Comparison of ENCODE assay signal across 27 cellular contexts in the genomic region with DNA sequence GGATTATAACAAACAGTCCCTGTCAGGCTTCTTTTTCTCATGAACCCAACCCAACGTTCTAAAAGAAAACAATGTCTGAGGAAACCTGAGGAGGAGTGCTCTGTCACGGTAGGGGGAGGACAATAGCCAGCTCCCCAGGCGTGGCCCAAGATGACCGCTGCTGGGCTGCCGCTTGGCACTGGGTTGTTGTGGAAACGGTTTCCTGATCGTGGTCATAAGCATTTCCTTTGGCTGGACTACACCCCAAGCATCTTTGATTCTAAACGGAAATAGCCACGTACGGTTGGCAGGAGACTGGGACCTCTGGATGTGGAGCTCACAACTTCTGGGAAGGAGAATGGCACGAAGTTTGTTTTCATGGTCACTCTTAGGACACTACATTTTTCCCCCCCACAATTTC. TPM values are rescaled to one million over a fixed set of nuclear protein-coding genes. Genes with fewer than 3 reads are reported as not detected.
DNase-seq lines count a peak whose midpoint lies in the region; ATAC-seq and TF ChIP-seq lines count a peak whose summit lies in the region.
"Had no signal": no experiment of that assay in that cellular context is flagged by ENCODE, and none has a peak within 500 bp of the region (broad histone marks: within the 10 kb centered on the region; RNA-seq: fewer than 3 reads in every experiment).

No MANE protein-coding gene starts in this region.

- H3K4me1 ChIP-seq in heart left ventricle: peaks cover 0 to 16% (median 4%) of the 10 kb centered on the region in 12 donors
- no peaks in the 10 kb centered on the region for H3K4me1 ChIP-seq in gastroesophageal sphincter
- no peaks in the 10 kb centered on the region for H3K4me1 ChIP-seq in aorta (ENCODE audit: control insufficient read depth in 1 of 2, insufficient read depth in 2 of 2, low read length in 2 of 2)
- no peaks in the 10 kb centered on the region for H3K4me1 ChIP-seq in testis
- H3K4me1 ChIP-seq: prostate gland, SJSA1, tibial nerve had no signal

- TF ChIP-seq CTCF in heart left ventricle (IDR thresholded peaks at IDR 0.05) (no peak), gastroesophageal sphincter (IDR thresholded peaks at IDR 0.05) (no peak), testis (IDR thresholded peaks at IDR 0.05) (no peak)

- intact Hi-C loops in heart left ventricle (cut with DNase I): no loop called here
- intact Hi-C loops in Right ventricle myocardium inferior (cut with DNase I): no loop called here
- intact Hi-C loops in aorta (cut with DNase I): no loop called here
- intact Hi-C loops in testis (cut with DNase I; ENCODE audit: low total_unique reads): no loop called here

- H3K27me3 ChIP-seq in heart left ventricle (no peaks in the 10 kb centered on the region), gastroesophageal sphincter (peaks cover 6% of the 10 kb centered on the region), aorta (ENCODE audit: control insufficient read depth in 1 of 2, insufficient read depth in 2 of 2, low read length in 1 of 2) (no peaks in the 10 kb centered on the region), testis (no peaks in the 10 kb centered on the region)
- H3K27me3 ChIP-seq: Peyer's patch, SJSA1, tibial nerve had no signal

- H3K36me3 ChIP-seq in heart left ventricle (no peaks in the 10 kb centered on the region), gastroesophageal sphincter (no peaks in the 10 kb centered on the region), aorta (ENCODE audit: control insufficient read depth in 1 of 2, insufficient read depth in 2 of 2, low read length in 1 of 2) (no peaks in the 10 kb centered on the region), testis (ENCODE audit: low read depth, missing control alignments) (no peaks in the 10 kb centered on the region)
- H3K36me3 ChIP-seq: neutrophil, Peyer's patch, prostate gland, SJSA1, tibial nerve had no signal

- H3K9me3 ChIP-seq in heart left ventricle: no peaks in the 10 kb centered on the region
- H3K9me3 ChIP-seq in gastroesophageal sphincter: no peaks in the 10 kb centered on the region
- H3K9me3 ChIP-seq in aorta (ENCODE audit: control insufficient read depth, low read length): no peaks in the 10 kb centered on the region
- no peaks in the 10 kb centered on the region for H3K9me3 ChIP-seq in testis
- H3K9me3 ChIP-seq: A549, neutrophil, Peyer's patch, prostate gland, SJSA1, tibial nerve had no signal

- TF ChIP-seq EP300 in gastroesophageal sphincter (IDR thresholded peaks at IDR 0.05): no peak

- 54 to 62% (median 55%) methylated on average over 11 of the region's 11 CpGs for WGBS in heart left ventricle, 4 donors
- WGBS in gastroesophageal sphincter (ENCODE audit: low coverage in 1 of 2), 2 donors: 86 to 97% methylated on average over 2 to 4 of the region's 11 CpGs
- WGBS in aorta, 2 donors: 54 to 68% methylated on average over 11 of the region's 11 CpGs
- WGBS in testis, 2 donors: 77 to 85% methylated on average over 11 of the region's 11 CpGs

- H3K4me3 ChIP-seq in heart left ventricle (no peak overlapping the region), gastroesophageal sphincter (no peak overlapping the region), aorta (ENCODE audit: low read length in 2 of 2) (no peak overlapping the region), testis (no peak overlapping the region)
- H3K4me3 ChIP-seq: A549, Peyer's patch, prostate gland, SJSA1, tibial nerve had no signal

- ATAC-seq in heart left ventricle (peak in 3 of 4 donors; percentile 74 to 87 (median 81)), Right ventricle myocardium inferior (no peak), gastroesophageal sphincter (peak; percentile 76), aorta (ENCODE audit: low FRiP score) (no peak)
- ATAC-seq: A549; activated CD8-positive, alpha-beta memory T cell treated with anti-CD3 and anti-CD28 coated beads, Interleukin-2, amount 10 ng/mL, durations not matched to agents 7 days and 5 days had no signal

- TF ChIP-seq POLR2A in heart left ventricle (IDR thresholded peaks at IDR 0.05): no peak
- no peak for TF ChIP-seq POLR2A in gastroesophageal sphincter (IDR thresholded peaks at IDR 0.05)
- TF ChIP-seq POLR2A in testis (IDR thresholded peaks at IDR 0.05): no peak

- peak overlapping the region in 6 of 12 donors; percentile 20 to 45 (median 34) for H3K27ac ChIP-seq in heart left ventricle
- no peak overlapping the region for H3K27ac ChIP-seq in gastroesophageal sphincter
- no peak overlapping the region for H3K27ac ChIP-seq in aorta (ENCODE audit: low read depth in 1 of 2, low read length in 2 of 2)
- no peak overlapping the region for H3K27ac ChIP-seq in testis
- H3K27ac ChIP-seq: A549, neutrophil, Peyer's patch, prostate gland, SJSA1, tibial nerve had no signal

- DNase-seq in heart left ventricle (peak in 3 of 5 donors; percentile 41 to 57 (median 48)), Right ventricle myocardium inferior (ENCODE audit: missing footprints) (no peak), lung microvascular endothelial cell (ENCODE audit: low read depth in 2 of 2) (peak; percentile 61 to 93), aorta (peak; percentile 70 to 72), islet precursor cell (no peak), testis (no peak), COR-L47 (lab: John Stamatoyannopoulos, UW) (no peak)
- DNase-seq: activated CD4-positive, CD25-positive, alpha-beta regulatory T cell; activated CD8-positive, alpha-beta memory T cell treated with anti-CD3 and anti-CD28 coated beads, Interleukin-2, amount 10 ng/mL, durations not matched to agents 7 days and 5 days; activated naive CD4-positive, alpha-beta T cell treated with anti-CD3 and anti-CD28 coated beads, Interleukin-2, amount 50 U/mL, for 16 hours; CD8-positive, alpha-beta memory T cell; central memory CD4-positive, alpha-beta T cell; glutamatergic neuron; GOT3; IMR-90; mesendoderm; NCI-H1048; NCI-H1930; NCI-H524 treated with DMSO at 0.1 percent for 48 hours had no signal

RNA-seq across cellular contexts. Expression of gene DMBT1, which starts 30.4 kb away (rescaled TPM):
- total RNA-seq in heart left ventricle (under 1 TPM in 4 of 9 donors, not detected in 5; 0.04 to 0.49 (median 0.10) TPM), Right ventricle myocardium inferior (not detected), gastroesophageal sphincter (1 to 10 TPM in 1 of 4 donors, under 1 TPM in 1, not detected in 2; 0.08 to 2.8 TPM), lung microvascular endothelial cell (not detected in 2 replicates), aorta (under 1 TPM; 0.10 to 0.12 TPM), testis (1 to 10 TPM in 1 of 2 donors, under 1 TPM in 1; 0.87 to 1.2 TPM)
- polyA plus RNA-seq in heart left ventricle (under 1 TPM; 0.04 to 0.30 TPM), aorta (1 to 10 TPM in 1 of 2 donors, under 1 TPM in 1; 0.05 to 4.9 TPM), testis (ENCODE audit: insufficient read depth, low read depth, low replicate concordance) (2.7 TPM)
- total RNA-seq: activated CD8-positive, alpha-beta memory T cell treated with anti-CD3 and anti-CD28 coated beads, Interleukin-2, amount 10 ng/mL, durations not matched to agents 7 days and 5 days; CD8-positive, alpha-beta memory T cell; SJSA1; skeletal muscle tissue; tibial nerve had no signal
- polyA plus RNA-seq: CD8-positive, alpha-beta memory T cell; IMR-90 had no signal

Comparison
In these comparisons a context has a peak if more than half of its experiments do, and no peak if none do; other contexts are left out.
1. ATAC-seq: peak in heart left ventricle (3 of 4) and gastroesophageal sphincter (single experiment); none in Right ventricle myocardium inferior (single experiment) and aorta (single experiment).
2. DNase-seq: peak in heart left ventricle (3 of 5), lung microvascular endothelial cell (2 of 2) and aorta (2 of 2); none in Right ventricle myocardium inferior (single experiment), islet precursor cell (single experiment), testis (single experiment) and COR-L47 (single experiment).